Comparison of ENCODE assay signal across 13 cellular contexts in the genomic region with DNA sequence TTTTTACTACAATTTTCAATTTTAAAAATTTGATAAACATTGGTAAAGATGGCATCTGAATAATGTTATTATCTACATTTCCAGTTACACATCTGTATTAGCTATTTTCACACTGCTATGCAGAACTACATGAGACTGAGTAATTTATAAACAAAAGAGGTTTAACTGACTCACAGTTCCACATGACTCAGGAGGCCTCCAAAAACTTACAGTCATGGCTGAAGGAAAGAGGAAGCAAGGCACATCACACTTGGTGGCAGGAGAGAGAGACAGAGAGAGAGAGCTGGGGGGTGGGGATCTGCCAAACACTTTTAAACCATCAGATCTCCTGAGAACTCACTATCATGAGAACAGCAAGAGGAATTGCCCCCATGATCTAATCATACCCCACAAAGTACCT.
DNase-seq lines count a peak whose midpoint lies in the region; TF ChIP-seq lines count a peak whose summit lies in the region.
"Had no signal": no experiment of that assay in that cellular context is flagged by ENCODE, and none has a peak within 500 bp of the region (broad histone marks: within the 10 kb centered on the region; RNA-seq: fewer than 3 reads in every experiment).

No MANE protein-coding gene starts in this region.

- H3K27me3 ChIP-seq in BJ (ENCODE audit: control insufficient read depth, insufficient read depth, low read length) (no peaks in the 10 kb centered on the region), ovary (no peaks in the 10 kb centered on the region)
- H3K27me3 ChIP-seq: upper lobe of left lung had no signal

- no peaks in the 10 kb centered on the region for H3K9me3 ChIP-seq in ovary
- H3K9me3 ChIP-seq: upper lobe of left lung had no signal

- TF ChIP-seq CTCF in BJ (IDR thresholded peaks at IDR 0.05; ENCODE audit: insufficient read depth, low read depth, low read length) (no peak), ovary (IDR thresholded peaks at IDR 0.05) (no peak)

- POLR2A ChIA-PET in BJ (lab: Charles Lee): no interaction called here

- peak; percentile 34 for DNase-seq in BJ (ENCODE audit: low read depth)
- peak; percentile 78 for DNase-seq in LHCN-M2 (ENCODE audit: low read depth)
- DNase-seq in astrocyte of the hippocampus (ENCODE audit: low read depth, low spot score): peak; percentile 24
- peak; percentile 68 for DNase-seq in kidney glomerular epithelial cell (lab: John Stamatoyannopoulos, UW)
- no peak for DNase-seq in NCI-H2029 (lab: John Stamatoyannopoulos, UW)
- DNase-seq in NCI-H1436 (lab: John Stamatoyannopoulos, UW): no peak
- no peak for DNase-seq in mesenteric fat pad (ENCODE audit: low spot score)
- DNase-seq in ovary: no peak
- DNase-seq: activated naive CD8-positive, alpha-beta T cell treated with anti-CD3 and anti-CD28 coated beads for 36 hours; H9; nephron progenitor cell; stimulated activated CD4-positive, alpha-beta T cell treated with anti-CD3 and anti-CD28 coated beads, Interleukin-4, amount 100 ng/mL, for 4 hours; upper lobe of left lung had no signal

- H3K4me3 ChIP-seq in BJ (ENCODE audit: low read depth, low read length) (no peak overlapping the region), ovary (no peak overlapping the region)
- H3K4me3 ChIP-seq: upper lobe of left lung had no signal

- H3K27ac ChIP-seq in ovary: no peak overlapping the region
- H3K27ac ChIP-seq: upper lobe of left lung had no signal

- no peak for TF ChIP-seq POLR2A in ovary (IDR thresholded peaks at IDR 0.05)

- CTCF ChIA-PET in BJ (lab: Yijun Ruan, JAX): no interaction called here

- peaks cover 6% of the 10 kb centered on the region for H3K4me1 ChIP-seq in ovary (ENCODE audit: insufficient read depth)
- H3K4me1 ChIP-seq: upper lobe of left lung had no signal

- TF ChIP-seq EP300 in ovary (IDR thresholded peaks at IDR 0.05): no peak

- intact Hi-C loops in ovary (cut with DNase I): no loop called here

- H3K36me3 ChIP-seq in BJ (ENCODE audit: control insufficient read depth, insufficient read depth, low read length) (no peaks in the 10 kb centered on the region), ovary (no peaks in the 10 kb centered on the region)
- H3K36me3 ChIP-seq: upper lobe of left lung had no signal

Comparison
In these comparisons a context has a peak if more than half of its experiments do, and no peak if none do; other contexts are left out.
1. DNase-seq: peak in BJ (single experiment), LHCN-M2 (single experiment), astrocyte of the hippocampus (single experiment) and kidney glomerular epithelial cell (single experiment); none in NCI-H2029 (single experiment), NCI-H1436 (single experiment), mesenteric fat pad (single experiment) and ovary (0 of 5).